ENCODE assay signal across 14 cellular contexts in the genomic region with DNA sequence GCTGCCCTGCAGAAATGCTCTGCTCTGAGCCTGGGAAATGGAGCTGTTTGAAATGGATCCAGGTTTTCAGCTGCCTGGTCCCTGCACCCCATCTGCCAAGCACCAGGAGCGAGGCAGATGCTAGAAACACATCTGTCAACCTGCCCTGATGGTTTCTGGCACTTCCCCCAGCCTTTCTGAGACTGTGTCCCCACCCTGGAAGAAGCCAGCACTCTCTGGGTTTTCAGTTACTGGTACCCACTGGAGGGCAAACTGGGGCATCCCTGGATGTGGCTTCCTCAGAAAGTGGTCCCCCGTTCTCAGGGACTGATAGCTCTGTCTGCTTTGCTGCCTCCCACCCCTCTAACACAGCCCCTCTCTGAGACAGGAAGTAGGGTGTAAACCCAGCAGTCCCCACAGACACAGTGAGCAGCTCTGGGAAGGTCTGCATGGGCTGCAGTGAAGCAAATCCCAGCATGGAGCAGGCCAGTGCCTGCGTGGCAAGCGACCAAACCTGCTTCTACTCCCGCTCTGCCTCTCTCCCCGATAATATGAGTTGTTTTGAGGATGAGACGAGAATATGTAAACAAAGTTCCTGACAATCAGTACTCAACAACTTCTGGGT. TPM values are rescaled to one million over a fixed set of nuclear protein-coding genes. Genes with fewer than 3 reads are reported as not detected.
DNase-seq lines count a peak whose midpoint lies in the region; ATAC-seq and TF ChIP-seq lines count a peak whose summit lies in the region.
"Had no signal": no experiment of that assay in that cellular context is flagged by ENCODE, and none has a peak within 500 bp of the region (broad histone marks: within the 10 kb centered on the region; RNA-seq: fewer than 3 reads in every experiment).

No MANE protein-coding gene starts in this region.

- H3F3A ChIP-seq in GM23338 (replicated peaks; ENCODE audit: low read depth): no peaks in the 10 kb centered on the region
- H3F3A ChIP-seq in neural progenitor cell (ENCODE audit: low read depth): no peaks in the 10 kb centered on the region

- no peak overlapping the region for H3K4me3 ChIP-seq in GM23338
- H3K4me3 ChIP-seq in OCI-LY7 (ENCODE audit: low read depth, low read length, poor library complexity, severe bottlenecking): peak overlapping the region; percentile 41
- no peak overlapping the region for H3K4me3 ChIP-seq in neural progenitor cell
- H3K4me3 ChIP-seq: GM12878, Peyer's patch had no signal

- H3K9me3 ChIP-seq in OCI-LY7 (ENCODE audit: low read length) (no peaks in the 10 kb centered on the region), neural progenitor cell (ENCODE audit: low read depth) (no peaks in the 10 kb centered on the region), T-helper 17 cell (ENCODE audit: control insufficient read depth, low read length, poor library complexity, severe bottlenecking) (no peaks in the 10 kb centered on the region)
- H3K9me3 ChIP-seq: Peyer's patch had no signal

- no peak overlapping the region for H3K4me3 Mint-ChIP-seq in GM23338
- no peak overlapping the region for H3K4me3 Mint-ChIP-seq in neural progenitor cell
- H3K4me3 Mint-ChIP-seq in osteocyte (ENCODE audit: unreplicated experiment): no peak overlapping the region
- H3K4me3 Mint-ChIP-seq in T-helper 17 cell: no peak overlapping the region

- H3K27me3 ChIP-seq in GM23338 (ENCODE audit: insufficient read depth) (no peaks in the 10 kb centered on the region), neural progenitor cell (no peaks in the 10 kb centered on the region)
- H3K27me3 ChIP-seq: Peyer's patch had no signal

- ATAC-seq in GM23338 (no peak), T-helper 17 cell (no peak)
- ATAC-seq: GM12878, Right ventricle myocardium inferior had no signal

- intact Hi-C loops in OCI-LY7 (cut with micrococcal nuclease; ENCODE audit: unreplicated experiment): loop anchor here (5.0 kb wide), 2 partner anchors 49 to 149 kb away; no protein-coding TSS in a partner anchor

- no peaks in the 10 kb centered on the region for H3K79me2 ChIP-seq in GM23338 (replicated peaks; ENCODE audit: insufficient read depth)
- H3K79me2 ChIP-seq in OCI-LY7 (ENCODE audit: insufficient read depth, low read depth, low read length): no peaks in the 10 kb centered on the region
- H3K79me2 ChIP-seq in neural progenitor cell (ENCODE audit: low read depth): no peaks in the 10 kb centered on the region

- no peak overlapping the region for H3K4me2 ChIP-seq in GM23338
- H3K4me2 ChIP-seq in OCI-LY7 (ENCODE audit: low read length): peak overlapping the region; percentile 68
- no peak overlapping the region for H3K4me2 ChIP-seq in neural progenitor cell

- no peaks in the 10 kb centered on the region for H3K36me3 Mint-ChIP-seq in GM23338 (ENCODE audit: low read depth)
- no peaks in the 10 kb centered on the region for H3K36me3 Mint-ChIP-seq in neural progenitor cell
- H3K36me3 Mint-ChIP-seq in osteocyte (ENCODE audit: unreplicated experiment): no peaks in the 10 kb centered on the region
- peaks cover 2% of the 10 kb centered on the region for H3K36me3 Mint-ChIP-seq in T-helper 17 cell (ENCODE audit: low read depth)

- H3K9me2 ChIP-seq in GM23338 (ENCODE audit: insufficient read depth): no peaks in the 10 kb centered on the region
- no peaks in the 10 kb centered on the region for H3K9me2 ChIP-seq in OCI-LY7 (ENCODE audit: insufficient read depth, low read length)

- H3K4me1 ChIP-seq in GM23338 (ENCODE audit: insufficient read depth): peaks cover 11% of the 10 kb centered on the region
- peaks cover 69% of the 10 kb centered on the region for H3K4me1 ChIP-seq in OCI-LY7 (ENCODE audit: insufficient read depth, low read length, poor library complexity, severe bottlenecking)
- peaks cover 7% of the 10 kb centered on the region for H3K4me1 ChIP-seq in neural progenitor cell
- H3K4me1 ChIP-seq: Peyer's patch had no signal

- H4K20me1 ChIP-seq in GM23338 (replicated peaks; ENCODE audit: insufficient read depth) (no peaks in the 10 kb centered on the region), OCI-LY7 (ENCODE audit: insufficient read depth, low read length) (no peaks in the 10 kb centered on the region), neural progenitor cell (ENCODE audit: low read depth) (no peaks in the 10 kb centered on the region)

- H3K9me3 Mint-ChIP-seq in GM23338: no peaks in the 10 kb centered on the region; the same call in 2 of the 3 replicates
- H3K9me3 Mint-ChIP-seq in neural progenitor cell: no peaks in the 10 kb centered on the region
- no peaks in the 10 kb centered on the region for H3K9me3 Mint-ChIP-seq in osteocyte (ENCODE audit: unreplicated experiment)

- H3K4me1 Mint-ChIP-seq in GM23338 (peaks cover 7% of the 10 kb centered on the region), neural progenitor cell (no peaks in the 10 kb centered on the region), osteocyte (ENCODE audit: unreplicated experiment) (no peaks in the 10 kb centered on the region), T-helper 17 cell (peaks cover 6% of the 10 kb centered on the region)

- H3K27ac Mint-ChIP-seq in GM23338: no peak overlapping the region
- H3K27ac Mint-ChIP-seq in neural progenitor cell: no peak overlapping the region
- no peak overlapping the region for H3K27ac Mint-ChIP-seq in osteocyte (ENCODE audit: unreplicated experiment)
- H3K27ac Mint-ChIP-seq in T-helper 17 cell: no peak overlapping the region

- H3K36me3 ChIP-seq in GM23338 (ENCODE audit: insufficient read depth): no peaks in the 10 kb centered on the region
- no peaks in the 10 kb centered on the region for H3K36me3 ChIP-seq in OCI-LY7 (ENCODE audit: insufficient read depth, low read length)
- H3K36me3 ChIP-seq in neural progenitor cell: no peaks in the 10 kb centered on the region
- H3K36me3 ChIP-seq: Peyer's patch had no signal

- H3K27me3 Mint-ChIP-seq in GM23338 (ENCODE audit: insufficient read depth, low read depth, poor library complexity) (peaks cover 3% of the 10 kb centered on the region), neural progenitor cell (ENCODE audit: insufficient read depth, low read depth) (peaks cover 2% of the 10 kb centered on the region), osteocyte (ENCODE audit: unreplicated experiment) (peaks cover 43% of the 10 kb centered on the region), T-helper 17 cell (peaks cover 16% of the 10 kb centered on the region)

- H3K27ac ChIP-seq in GM23338 (ENCODE audit: low read depth) (no peak overlapping the region), OCI-LY7 (ENCODE audit: low read depth, low read length, poor library complexity, severe bottlenecking) (peak overlapping the region; percentile 86), neural progenitor cell (no peak overlapping the region)
- H3K27ac ChIP-seq: Peyer's patch had no signal

- H2AFZ ChIP-seq in GM23338 (peak overlapping the region; percentile 83), OCI-LY7 (ENCODE audit: low read length) (peak overlapping the region; percentile 77), neural progenitor cell (replicated peaks) (peak overlapping the region; percentile 5)

- BruUV-seq in OCI-LY7 (replicated peaks; lab: Mats Ljungman, UMichigan): no TSS peak

- H3K9ac ChIP-seq in neural progenitor cell: no peak overlapping the region

- TF ChIP-seq CTCF in GM23338 (conservative IDR thresholded peaks at IDR 0.05; ENCODE audit: low read depth in 2 of 2) (no peak), OCI-LY7 (conservative IDR thresholded peaks at IDR 0.05; ENCODE audit: low read length) (no peak), neural progenitor cell (IDR thresholded peaks at IDR 0.05) (no peak), osteocyte (IDR thresholded peaks at IDR 0.05) (no peak)

- CTCF ChIA-PET in OCI-LY7 (lab: Charles Lee; ENCODE audit: unreplicated experiment): interaction anchor here (0.9 to 1.3 kb wide), 5 partner anchors 14 to 137 kb away, joined by 3 to 4 read pairs (median 4); no protein-coding TSS in a partner anchor

- DNase-seq in DMS 273 (lab: John Stamatoyannopoulos, UW; ENCODE audit: unreplicated experiment) (peak; percentile 89), GM23338 (ENCODE audit: low spot score) (no peak), OCI-LY7 (ENCODE audit: low spot score) (peak; percentile 65), neural progenitor cell (ENCODE audit: low spot score) (no peak), mucosa of gallbladder (ENCODE audit: low spot score) (no peak), osteocyte (ENCODE audit: extremely low spot score, unreplicated experiment) (no peak), T-helper 17 cell (no peak)
- DNase-seq: ACHN, EL, KBM-7, NCI-H187 treated with DMSO at 0.1 percent for 48 hours, Peyer's patch had no signal

- POLR2A ChIA-PET in OCI-LY7 (lab: Charles Lee): interaction anchor here (0.6 to 4.2 kb wide), 17 partner anchors 10 to 223 kb away, joined by 3 to 25 read pairs (median 4); no protein-coding TSS in a partner anchor

TF ChIP-seq in GM23338, 12 proteins besides CTCF, POLR2A, EP300 and RAD21 (continues in another document):
- TF ChIP-seq, protein P1, sequence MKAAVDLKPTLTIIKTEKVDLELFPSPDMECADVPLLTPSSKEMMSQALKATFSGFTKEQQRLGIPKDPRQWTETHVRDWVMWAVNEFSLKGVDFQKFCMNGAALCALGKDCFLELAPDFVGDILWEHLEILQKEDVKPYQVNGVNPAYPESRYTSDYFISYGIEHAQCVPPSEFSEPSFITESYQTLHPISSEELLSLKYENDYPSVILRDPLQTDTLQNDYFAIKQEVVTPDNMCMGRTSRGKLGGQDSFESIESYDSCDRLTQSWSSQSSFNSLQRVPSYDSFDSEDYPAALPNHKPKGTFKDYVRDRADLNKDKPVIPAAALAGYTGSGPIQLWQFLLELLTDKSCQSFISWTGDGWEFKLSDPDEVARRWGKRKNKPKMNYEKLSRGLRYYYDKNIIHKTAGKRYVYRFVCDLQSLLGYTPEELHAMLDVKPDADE (IDR thresholded peaks at IDR 0.05): no peak
- no peak for TF ChIP-seq CREB1 (CRISPR knock-in tag; IDR thresholded peaks at IDR 0.05; ENCODE audit: low read depth)
- no peak for TF ChIP-seq ZNF331 (CRISPR knock-in tag; IDR thresholded peaks at IDR 0.05; ENCODE audit: low read depth)
- TF ChIP-seq JUNB (IDR thresholded peaks at IDR 0.05; ENCODE audit: unreplicated experiment): no peak
- TF ChIP-seq POLR2AphosphoS5 (IDR thresholded peaks at IDR 0.05; ENCODE audit: low read depth): no peak
- no peak for TF ChIP-seq STAT1 (IDR thresholded peaks at IDR 0.05; ENCODE audit: unreplicated experiment)

RNA-seq across cellular contexts. Expression of a gene that starts 54.2 kb away (rescaled TPM):
- 1.6 and 1.8 TPM in 2 replicates for total RNA-seq in GM23338 (2014; rRNA removed; shearing (Covaris generic))
- polyA plus RNA-seq in GM23338 (2016; fragmentation: Nextera tagmentation; extraction: Ambion mirVana): 2.3 and 2.5 TPM in 2 replicates
- total RNA-seq in OCI-LY7 (2014; rRNA removed; shearing (Covaris generic)): not detected in 2 replicates
- not detected in 2 replicates for total RNA-seq in OCI-LY7 (2022)
- total RNA-seq in neural progenitor cell (ENCODE audit: low replicate concordance): 0.64 and 1.3 TPM in 2 replicates
- total RNA-seq in mucosa of gallbladder: 22.5 TPM
- 27.6 and 31.9 TPM in 2 replicates for total RNA-seq in osteocyte
- total RNA-seq in T-helper 17 cell: 1 to 10 TPM in 1 of 2 donors, under 1 TPM in 1; 0.86 to 8.9 TPM
- total RNA-seq: GM12878 had no signal

Comparison
In these comparisons a context has a peak if more than half of its experiments do, and no peak if none do; other contexts are left out.
1. DNase-seq: peak in DMS 273 (single experiment) and OCI-LY7 (single experiment); none in GM23338 (single experiment), neural progenitor cell (single experiment), mucosa of gallbladder (single experiment), osteocyte (single experiment) and T-helper 17 cell (0 of 3).
2. H2AFZ ChIP-seq: peak in every context shown above with its lines; median percentile 83 in GM23338; 77 in OCI-LY7; 5 in neural progenitor cell.